Comparison of ENCODE assay signal across 21 cellular contexts in genomic region chr11:102788334-102789035, GRCh38. TPM values are rescaled to one million over a fixed set of nuclear protein-coding genes. Genes with fewer than 3 reads are reported as not detected.
DNase-seq lines count a peak whose midpoint lies in the region; TF ChIP-seq lines count a peak whose summit lies in the region.
"Had no signal": no experiment of that assay in that cellular context is flagged by ENCODE, and none has a peak within 500 bp of the region (broad histone marks: within the 10 kb centered on the region; RNA-seq: fewer than 3 reads in every experiment).

No MANE protein-coding gene starts in this region.

- peaks cover 0 to 2% of the 10 kb centered on the region in 2 experiments for H3K36me3 ChIP-seq in mesenchymal stem cell (ENCODE audit: control insufficient read depth in 1 of 2, insufficient read depth in 2 of 2, low read depth in 1 of 2, low read length in 2 of 2)
- H3K36me3 ChIP-seq: BLaER1 had no signal

- POLR2A ChIA-PET in activated CD4-positive, alpha-beta T cell treated with anti-CD3 and anti-CD28 coated beads, Interleukin-2, amount 10 ng/mL, durations not matched to agents 7 days and 5 days (lab: Charles Lee): no interaction called here

- H2AFZ ChIP-seq in mesenchymal stem cell (ENCODE audit: low read depth, low read length): no peak overlapping the region

- no peak overlapping the region for H3K27ac ChIP-seq in mesenchymal stem cell (ENCODE audit: low read length, poor library complexity, severe bottlenecking)
- H3K27ac ChIP-seq: 22Rv1, A549, BLaER1 had no signal

- H3K79me1 ChIP-seq in mesenchymal stem cell (replicated peaks; ENCODE audit: low read length, poor library complexity, severe bottlenecking): no peaks in the 10 kb centered on the region

- H2AK5ac ChIP-seq in mesenchymal stem cell (ENCODE audit: low read length, severe bottlenecking): no peak overlapping the region

- no peak overlapping the region for H3K4ac ChIP-seq in mesenchymal stem cell (ENCODE audit: low read depth in 1 of 2, low read length in 2 of 2)

- no peak overlapping the region for H4K91ac ChIP-seq in mesenchymal stem cell (ENCODE audit: low read length)

- H3K4me1 Mint-ChIP-seq in mesothelial cell of epicardium: peaks cover 17% of the 10 kb centered on the region
- no peaks in the 10 kb centered on the region for H3K4me1 Mint-ChIP-seq in activated CD4-positive, alpha-beta T cell treated with anti-CD3 and anti-CD28 coated beads, Interleukin-2, amount 10 ng/mL, durations not matched to agents 7 days and 5 days
- H3K4me1 Mint-ChIP-seq: CD14-positive monocyte; CD4-positive, alpha-beta memory T cell; H9 had no signal

- H3K9ac ChIP-seq in mesenchymal stem cell (ENCODE audit: low read length): no peak overlapping the region
- H3K9ac ChIP-seq: BLaER1 had no signal

- H3K9me3 Mint-ChIP-seq in mesothelial cell of epicardium: peaks cover 9% of the 10 kb centered on the region
- H3K9me3 Mint-ChIP-seq in activated CD4-positive, alpha-beta T cell treated with anti-CD3 and anti-CD28 coated beads, Interleukin-2, amount 10 ng/mL, durations not matched to agents 7 days and 5 days: no peaks in the 10 kb centered on the region
- H3K9me3 Mint-ChIP-seq: CD14-positive monocyte, H9 had no signal

- no peaks in the 10 kb centered on the region for H3K36me3 Mint-ChIP-seq in mesothelial cell of epicardium
- H3K36me3 Mint-ChIP-seq in activated CD4-positive, alpha-beta T cell treated with anti-CD3 and anti-CD28 coated beads, Interleukin-2, amount 10 ng/mL, durations not matched to agents 7 days and 5 days (ENCODE audit: low read depth): no peaks in the 10 kb centered on the region
- H3K36me3 Mint-ChIP-seq: CD14-positive monocyte; CD4-positive, alpha-beta memory T cell had no signal

- no peak overlapping the region for H3K14ac ChIP-seq in mesenchymal stem cell (ENCODE audit: low read length in 2 of 2)

- no peak overlapping the region for H2BK120ac ChIP-seq in mesenchymal stem cell (ENCODE audit: low read depth, low read length)

- peak; percentile 34 for TF ChIP-seq CTCF in fibroblast of the aortic adventitia (IDR thresholded peaks at IDR 0.05; ENCODE audit: insufficient read depth, low read length)
- TF ChIP-seq CTCF in mesothelial cell of epicardium (IDR thresholded peaks at IDR 0.05; ENCODE audit: unreplicated experiment): no peak

- peaks cover 1% of the 10 kb centered on the region for H3K4me1 ChIP-seq in mesenchymal stem cell (ENCODE audit: control insufficient read depth, insufficient read depth, low read depth, low read length)
- H3K4me1 ChIP-seq: A549, BLaER1 had no signal

- no peak overlapping the region for H2BK5ac ChIP-seq in mesenchymal stem cell (ENCODE audit: low read depth, low read length, poor library complexity, severe bottlenecking)

- H3K27me3 Mint-ChIP-seq in mesothelial cell of epicardium (ENCODE audit: low read depth): no peaks in the 10 kb centered on the region
- no peaks in the 10 kb centered on the region for H3K27me3 Mint-ChIP-seq in activated CD4-positive, alpha-beta T cell treated with anti-CD3 and anti-CD28 coated beads, Interleukin-2, amount 10 ng/mL, durations not matched to agents 7 days and 5 days

- peak; percentile 73 for DNase-seq in ELR (ENCODE audit: low read depth)
- DNase-seq in NCI-H69 (lab: John Stamatoyannopoulos, UW): peak; percentile 12
- peak; percentile 52 for DNase-seq in fibroblast of the aortic adventitia (ENCODE audit: low read depth)
- DNase-seq in mesothelial cell of epicardium (ENCODE audit: low spot score in 2 of 2, unreplicated experiment in 2 of 2): no peak
- no peak for DNase-seq in mesenchymal stem cell
- DNase-seq in Ammon's horn (ENCODE audit: low spot score): no peak
- DNase-seq in activated CD4-positive, alpha-beta T cell treated with anti-CD3 and anti-CD28 coated beads, Interleukin-2, amount 10 ng/mL, durations not matched to agents 7 days and 5 days: no peak
- DNase-seq: AML-193; Calu3; CD4-positive, alpha-beta memory T cell; DMS79 treated with DMSO at 0.1 percent for 48 hours; GOT3; H9; KG1 had no signal

- H3K4me2 ChIP-seq in mesenchymal stem cell (ENCODE audit: low read length, poor library complexity, severe bottlenecking): no peak overlapping the region
- H3K4me2 ChIP-seq: A549, BLaER1 had no signal

- no peaks in the 10 kb centered on the region for H3K27me3 ChIP-seq in mesenchymal stem cell (ENCODE audit: control insufficient read depth in 1 of 2, insufficient read depth in 1 of 2, low read length in 2 of 2)
- H3K27me3 ChIP-seq: BLaER1 had no signal

- CTCF ChIA-PET in activated CD4-positive, alpha-beta T cell treated with anti-CD3 and anti-CD28 coated beads, Interleukin-2, amount 10 ng/mL, durations not matched to agents 7 days and 5 days (lab: Charles Lee): no interaction called here

- no peak overlapping the region for H2BK12ac ChIP-seq in mesenchymal stem cell (ENCODE audit: low read length in 2 of 2)

- no peak overlapping the region for H4K8ac ChIP-seq in mesenchymal stem cell (ENCODE audit: low read length)

- 94% methylated on average over 6 of the region's 8 CpGs for WGBS in mesenchymal stem cell

- peak overlapping the region; percentile 15 for H3K27ac Mint-ChIP-seq in mesothelial cell of epicardium
- H3K27ac Mint-ChIP-seq in activated CD4-positive, alpha-beta T cell treated with anti-CD3 and anti-CD28 coated beads, Interleukin-2, amount 10 ng/mL, durations not matched to agents 7 days and 5 days: no peak overlapping the region
- H3K27ac Mint-ChIP-seq: CD4-positive, alpha-beta memory T cell; H9 had no signal

- H3K18ac ChIP-seq in mesenchymal stem cell (ENCODE audit: low read depth in 1 of 2, low read length in 2 of 2): no peak overlapping the region

- no peak overlapping the region for H3K23ac ChIP-seq in mesenchymal stem cell (ENCODE audit: low read length in 2 of 2)

- H3K4me3 Mint-ChIP-seq in mesothelial cell of epicardium: no peak overlapping the region
- H3K4me3 Mint-ChIP-seq in activated CD4-positive, alpha-beta T cell treated with anti-CD3 and anti-CD28 coated beads, Interleukin-2, amount 10 ng/mL, durations not matched to agents 7 days and 5 days: no peak overlapping the region
- H3K4me3 Mint-ChIP-seq: CD14-positive monocyte; CD4-positive, alpha-beta memory T cell; H9 had no signal

- no peak overlapping the region for H2BK15ac ChIP-seq in mesenchymal stem cell (ENCODE audit: low read depth, poor library complexity, severe bottlenecking)

- H3K4me3 ChIP-seq in fibroblast of the aortic adventitia (ENCODE audit: low read depth, low read length) (no peak overlapping the region), mesenchymal stem cell (ENCODE audit: insufficient read depth in 1 of 2, low read depth in 1 of 2, low read length in 2 of 2) (no peak overlapping the region)
- H3K4me3 ChIP-seq: A549, BLaER1, GM12878 had no signal

- no peaks in the 10 kb centered on the region for H3K9me3 ChIP-seq in mesenchymal stem cell (ENCODE audit: control insufficient read depth, low read length)
- H3K9me3 ChIP-seq: A549 had no signal

RNA-seq across cellular contexts. Expression of gene MMP10, which starts 8.1 kb away (rescaled TPM):
- total RNA-seq in fibroblast of the aortic adventitia (ENCODE audit: low replicate concordance) (3.6 TPM in 1 of 2 replicates, not detected in the other), mesothelial cell of epicardium (not detected in 3 replicates)
- polyA plus RNA-seq in mesenchymal stem cell (2013, experiment 1 of 2): 0.44 TPM
- 0.47 TPM for polyA plus RNA-seq in mesenchymal stem cell (2013, experiment 2 of 2)
- not detected for total RNA-seq in activated CD4-positive, alpha-beta T cell treated with anti-CD3 and anti-CD28 coated beads, Interleukin-2, amount 10 ng/mL, durations not matched to agents 7 days and 5 days
- total RNA-seq: Calu3; CD4-positive, alpha-beta memory T cell; GM12878; H9; HepG2 had no signal
- polyA plus RNA-seq: CD14-positive monocyte; CD4-positive, alpha-beta memory T cell; GM12878 had no signal

RNA-seq across cellular contexts. Expression of gene MMP1, which starts 9.5 kb away (rescaled TPM):
- 13.2 and 3,834 TPM in 2 replicates for total RNA-seq in fibroblast of the aortic adventitia (ENCODE audit: low replicate concordance)
- total RNA-seq in mesothelial cell of epicardium: 0.13 to 0.18 TPM in 2 of 3 replicates, not detected in the other
- polyA plus RNA-seq in mesenchymal stem cell (2013, experiment 1 of 2): 183 TPM
- 181 TPM for polyA plus RNA-seq in mesenchymal stem cell (2013, experiment 2 of 2)
- total RNA-seq in activated CD4-positive, alpha-beta T cell treated with anti-CD3 and anti-CD28 coated beads, Interleukin-2, amount 10 ng/mL, durations not matched to agents 7 days and 5 days: not detected
- total RNA-seq: CD4-positive, alpha-beta memory T cell; GM12878; H9 had no signal
- polyA plus RNA-seq: CD14-positive monocyte; CD4-positive, alpha-beta memory T cell; GM12878 had no signal

RNA-seq across cellular contexts. Expression of gene MMP3, which starts 54.9 kb away (rescaled TPM):
- 3.3 TPM in 1 of 2 replicates, not detected in the other for total RNA-seq in fibroblast of the aortic adventitia (ENCODE audit: low replicate concordance)
- not detected in 3 replicates for total RNA-seq in mesothelial cell of epicardium
- polyA plus RNA-seq in mesenchymal stem cell (2013, experiment 1 of 2): 2.7 TPM
- 2.9 TPM for polyA plus RNA-seq in mesenchymal stem cell (2013, experiment 2 of 2)
- total RNA-seq in activated CD4-positive, alpha-beta T cell treated with anti-CD3 and anti-CD28 coated beads, Interleukin-2, amount 10 ng/mL, durations not matched to agents 7 days and 5 days: not detected
- total RNA-seq: Calu3; CD4-positive, alpha-beta memory T cell; G401; GM12878; H9 had no signal
- polyA plus RNA-seq: A549; CD14-positive monocyte; CD4-positive, alpha-beta memory T cell had no signal

Comparison
In these comparisons a context has a peak if more than half of its experiments do, and no peak if none do; other contexts are left out.
1. DNase-seq: peak in ELR (single experiment), NCI-H69 (single experiment) and fibroblast of the aortic adventitia (single experiment); none in mesothelial cell of epicardium (0 of 2), mesenchymal stem cell (single experiment), Ammon's horn (single experiment) and activated CD4-positive, alpha-beta T cell treated with anti-CD3 and anti-CD28 coated beads, Interleukin-2, amount 10 ng/mL, durations not matched to agents 7 days and 5 days (single experiment).
2. RNA of gene MMP1, which starts 9.5 kb away (total RNA-seq): 13.2 to 3,834 TPM in fibroblast of the aortic adventitia; 0.13 to 0.18 TPM in mesothelial cell of epicardium and not detected in activated CD4-positive, alpha-beta T cell treated with anti-CD3 and anti-CD28 coated beads, Interleukin-2, amount 10 ng/mL, durations not matched to agents 7 days and 5 days; every median in the first group is over 10 times any median in the second.